ENCODE assay signal across 14 cellular contexts in genomic region chr12:6523708-6524107, GRCh38.
"Had no signal": no experiment of that assay in that cellular context is flagged by ENCODE, and none has a peak within 500 bp of the region (broad histone marks: within the 10 kb centered on the region; RNA-seq: fewer than 3 reads in every experiment).

No MANE protein-coding gene starts in this region.

- H3K27ac ChIP-seq: ovary, right lobe of liver had no signal

- ATAC-seq: naive thymus-derived CD4-positive, alpha-beta T cell; right lobe of liver; stimulated activated memory B cell treated with anti-CD40 and anti-IgM and Interleukin-4, amounts not matched to agents 10 μg/mL and 1 μg/mL and 100 μg/mL, for 72 hours; WTC11 had no signal

- H3K9me3 ChIP-seq: ovary, right lobe of liver had no signal

- H3K27ac Mint-ChIP-seq: activated CD4-positive, alpha-beta T cell treated with anti-CD3 and anti-CD28 coated beads, Interleukin-2, amount 10 ng/mL, durations not matched to agents 24 days and 14 days; dendritic cell treated with granulocyte-macrophage colony-stimulating factor and Interleukin-4, amounts not matched to agents 40 ng/mL and 50 ng/mL, for 4 days; stimulated activated memory B cell treated with anti-CD40 and anti-IgM and Interleukin-4, amounts not matched to agents 10 μg/mL and 1 μg/mL and 100 μg/mL, for 72 hours; WTC11 had no signal

- DNase-seq: activated CD4-positive, alpha-beta T cell treated with anti-CD3 and anti-CD28 coated beads, Interleukin-2, amount 10 ng/mL, durations not matched to agents 24 days and 14 days; activated effector memory CD4-positive, alpha-beta T cell treated with Interleukin-2 at 50 U/mL for 16 hours; activated naive CD4-positive, alpha-beta T cell treated with anti-CD3 and anti-CD28 coated beads, Interleukin-2, amount 50 U/mL, for 16 hours; amniotic stem cell; effector CD8-positive, alpha-beta T cell; mesenchymal stem cell; naive thymus-derived CD4-positive, alpha-beta T cell; ovary; right lobe of liver; stimulated activated CD4-positive, alpha-beta T cell treated with anti-CD3 and anti-CD28 coated beads, Interleukin-4, amount 100 ng/mL, for 24 hours had no signal

- H3K4me1 ChIP-seq: right lobe of liver had no signal

- H3K9me3 Mint-ChIP-seq: activated CD4-positive, alpha-beta T cell treated with anti-CD3 and anti-CD28 coated beads, Interleukin-2, amount 10 ng/mL, durations not matched to agents 24 days and 14 days; dendritic cell treated with granulocyte-macrophage colony-stimulating factor and Interleukin-4, amounts not matched to agents 40 ng/mL and 50 ng/mL, for 4 days; naive thymus-derived CD4-positive, alpha-beta T cell; stimulated activated memory B cell treated with anti-CD40 and anti-IgM and Interleukin-4, amounts not matched to agents 10 μg/mL and 1 μg/mL and 100 μg/mL, for 72 hours; WTC11 had no signal

- H3K4me3 ChIP-seq: ovary, right lobe of liver, smooth muscle cell had no signal

- H3K36me3 ChIP-seq: ovary had no signal

- H3K4me1 Mint-ChIP-seq: stimulated activated memory B cell treated with anti-CD40 and anti-IgM and Interleukin-4, amounts not matched to agents 10 μg/mL and 1 μg/mL and 100 μg/mL, for 72 hours; WTC11 had no signal

- H3K27me3 Mint-ChIP-seq: activated CD4-positive, alpha-beta T cell treated with anti-CD3 and anti-CD28 coated beads, Interleukin-2, amount 10 ng/mL, durations not matched to agents 24 days and 14 days; dendritic cell treated with granulocyte-macrophage colony-stimulating factor and Interleukin-4, amounts not matched to agents 40 ng/mL and 50 ng/mL, for 4 days; naive thymus-derived CD4-positive, alpha-beta T cell; stimulated activated memory B cell treated with anti-CD40 and anti-IgM and Interleukin-4, amounts not matched to agents 10 μg/mL and 1 μg/mL and 100 μg/mL, for 72 hours had no signal

- H3K27me3 ChIP-seq: ovary, right lobe of liver had no signal

- H3K4me3 Mint-ChIP-seq: activated CD4-positive, alpha-beta T cell treated with anti-CD3 and anti-CD28 coated beads, Interleukin-2, amount 10 ng/mL, durations not matched to agents 24 days and 14 days; dendritic cell treated with granulocyte-macrophage colony-stimulating factor and Interleukin-4, amounts not matched to agents 40 ng/mL and 50 ng/mL, for 4 days; naive thymus-derived CD4-positive, alpha-beta T cell; stimulated activated memory B cell treated with anti-CD40 and anti-IgM and Interleukin-4, amounts not matched to agents 10 μg/mL and 1 μg/mL and 100 μg/mL, for 72 hours; WTC11 had no signal
